ENCODE assay signal across 12 cellular contexts in genomic region chr11:112795896-112796686, GRCh38.
DNase-seq lines count a peak whose midpoint lies in the region; ATAC-seq and TF ChIP-seq lines count a peak whose summit lies in the region.
"Had no signal": no experiment of that assay in that cellular context is flagged by ENCODE, and none has a peak within 500 bp of the region (broad histone marks: within the 10 kb centered on the region; RNA-seq: fewer than 3 reads in every experiment).

No MANE protein-coding gene starts in this region.

- H3K9me3 Mint-ChIP-seq in H9, result no peaks in the 10 kb centered on the region; a peak in 1 of 5 replicates
- H3K9me3 Mint-ChIP-seq: activated naive CD4-positive, alpha-beta T cell treated with anti-CD3 and anti-CD28 coated beads for 36 hours had no signal

- H3K18ac ChIP-seq in H9 (ENCODE audit: insufficient read length, low read depth, low read length), result no peak overlapping the region

- H2BK15ac ChIP-seq in H9 (ENCODE audit: low read depth, low read length), result no peak overlapping the region

- H4K8ac ChIP-seq in H9 (replicated peaks; ENCODE audit: insufficient read length, low read depth, low read length), result no peak overlapping the region

- H4K20me1 ChIP-seq in H9 (ENCODE audit: control insufficient read depth, insufficient read depth, insufficient read length) (no peaks in the 10 kb centered on the region), hepatocyte (ENCODE audit: insufficient read depth, poor library complexity, severe bottlenecking) (no peaks in the 10 kb centered on the region)

- H4K5ac ChIP-seq in H9 (ENCODE audit: insufficient read length, low read depth, low read length), result no peak overlapping the region

- H3K9me2 ChIP-seq in hepatocyte (replicated peaks; ENCODE audit: insufficient read depth), result no peaks in the 10 kb centered on the region

- H3K14ac ChIP-seq in H9 (ENCODE audit: insufficient read depth, low read length), result no peak overlapping the region

- peaks cover 2% of the 10 kb centered on the region for H3K27me3 Mint-ChIP-seq in H9 (ENCODE audit: low read depth)

- TF ChIP-seq CTCF in H9 (conservative IDR thresholded peaks at IDR 0.05) (no peak), hepatocyte (IDR thresholded peaks at IDR 0.05; ENCODE audit: poor library complexity) (no peak)

- no peak overlapping the region for H2BK5ac ChIP-seq in H9 (ENCODE audit: insufficient read length, low read length)

- ATAC-seq in GM21723 (IDR thresholded peaks at IDR 0.05; ENCODE audit: unreplicated experiment) (no peak), HG02759 (IDR thresholded peaks at IDR 0.05; ENCODE audit: unreplicated experiment) (no peak)

- H3K79me1 ChIP-seq in H9 (ENCODE audit: insufficient read depth, low read depth, low read length, poor library complexity, severe bottlenecking), result no peaks in the 10 kb centered on the region

- no peak overlapping the region for H3K4me2 ChIP-seq in H9 (ENCODE audit: insufficient read depth, insufficient read length, low read length)
- H3K4me2 ChIP-seq in hepatocyte, result no peak overlapping the region

- H3K27me3 ChIP-seq in H9 (ENCODE audit: insufficient read depth, low read length), result no peaks in the 10 kb centered on the region
- no peaks in the 10 kb centered on the region for H3K27me3 ChIP-seq in hepatocyte

- H3K36me3 Mint-ChIP-seq in H9 (ENCODE audit: insufficient read depth in 1 of 3, low read depth in 3 of 3), result no peaks in the 10 kb centered on the region; a peak in 2 of 7 replicates

- no peak overlapping the region for H3K9ac ChIP-seq in H9 (ENCODE audit: extremely low read depth, insufficient read length, low read length)

- H2BK12ac ChIP-seq in H9 (ENCODE audit: insufficient read length, low read depth, low read length), result peak overlapping the region; percentile 11

- H2AFZ ChIP-seq in H9 (ENCODE audit: low read length) (no peak overlapping the region), hepatocyte (no peak overlapping the region)

- peaks cover 45 to 48% of the 10 kb centered on the region in 2 experiments for H3K4me1 Mint-ChIP-seq in H9

- H3K27ac Mint-ChIP-seq in H9, result peak overlapping the region in 2 of 3 experiments; percentile 51 to 96; a peak in 3 of 7 replicates
- H3K27ac Mint-ChIP-seq: activated CD8-positive, alpha-beta T cell treated with anti-CD3 and anti-CD28 coated beads, Interleukin-2, amount 10 ng/mL, durations not matched to agents 7 days and 5 days; activated naive CD4-positive, alpha-beta T cell treated with anti-CD3 and anti-CD28 coated beads for 36 hours had no signal

- H3K36me3 ChIP-seq in hepatocyte (replicated peaks; ENCODE audit: insufficient read depth, low read depth), result no peaks in the 10 kb centered on the region

- H4K91ac ChIP-seq in H9 (ENCODE audit: insufficient read length, low read depth, low read length), result no peak overlapping the region

- H2BK120ac ChIP-seq in H9 (ENCODE audit: low read depth, low read length, poor library complexity, severe bottlenecking), result no peak overlapping the region

- no peak overlapping the region for H2AK5ac ChIP-seq in H9 (ENCODE audit: insufficient read length, low read length)

- no peak for DNase-seq in H9
- DNase-seq in hepatocyte (ENCODE audit: low spot score), result peak; percentile 17
- peak; percentile 67 for DNase-seq in renal cortical epithelial cell (ENCODE audit: low read depth)
- DNase-seq in HCEC 1CT, result no peak
- DNase-seq in NCI-H1048 (lab: John Stamatoyannopoulos, UW), result no peak
- DNase-seq: T1000 had no signal

- H2BK20ac ChIP-seq in H9 (ENCODE audit: low read depth, low read length, poor library complexity, severe bottlenecking), result no peak overlapping the region

- no peak overlapping the region for H3K56ac ChIP-seq in H9 (ENCODE audit: insufficient read length, low read depth, low read length)

- no peaks in the 10 kb centered on the region for H3K23me2 ChIP-seq in H9 (ENCODE audit: insufficient read length, low read depth, low read length, poor library complexity, severe bottlenecking)

- no peak overlapping the region for H3K4ac ChIP-seq in H9 (ENCODE audit: low read depth, low read length)

- no CpG with 5 or more reads among the region's 17 CpGs for WGBS in H9 (ENCODE audit: extremely low coverage, insufficient read length, low lambda C conversion rate)
- WGBS in hepatocyte (ENCODE audit: low lambda C conversion rate, missing lambda C conversion rate), result 60% methylated on average over 17 of the region's 17 CpGs

- no peak overlapping the region for H3K4me3 Mint-ChIP-seq in H9
- H3K4me3 Mint-ChIP-seq: activated CD8-positive, alpha-beta T cell treated with anti-CD3 and anti-CD28 coated beads, Interleukin-2, amount 10 ng/mL, durations not matched to agents 7 days and 5 days; activated naive CD4-positive, alpha-beta T cell treated with anti-CD3 and anti-CD28 coated beads for 36 hours had no signal

- no peak overlapping the region for H3K27ac ChIP-seq in H9 (ENCODE audit: insufficient read length, low read depth, low read length)
- peak overlapping the region; percentile 51 for H3K27ac ChIP-seq in angular gyrus (ENCODE audit: low read depth, low read length)
- H3K27ac ChIP-seq in hepatocyte, result no peak overlapping the region

- no peak overlapping the region for H3K4me3 ChIP-seq in hepatocyte
- H3K4me3 ChIP-seq: K562 had no signal

- no peaks in the 10 kb centered on the region for H3K79me2 ChIP-seq in H9 (ENCODE audit: insufficient read depth, low read length)
- no peaks in the 10 kb centered on the region for H3K79me2 ChIP-seq in hepatocyte

- H3K4me1 ChIP-seq in H9 (ENCODE audit: insufficient read depth, low read length) (peaks cover 11% of the 10 kb centered on the region; the same call in 1 of the 2 replicates), hepatocyte (ENCODE audit: insufficient read depth) (peaks cover 8% of the 10 kb centered on the region)

- no peak overlapping the region for H3T11ph ChIP-seq in H9 (ENCODE audit: low read length)

- no peak overlapping the region for H3K23ac ChIP-seq in H9 (ENCODE audit: insufficient read length, low read depth, low read length)

- no peaks in the 10 kb centered on the region for H3K9me3 ChIP-seq in H9 (ENCODE audit: control insufficient read depth, low read depth, low read length)
- H3K9me3 ChIP-seq in hepatocyte (ENCODE audit: low read depth), result no peaks in the 10 kb centered on the region

Comparison
In these comparisons a context has a peak if more than half of its experiments do, and no peak if none do; other contexts are left out.
1. DNase-seq: peak in hepatocyte (single experiment) and renal cortical epithelial cell (single experiment); none in H9 (single experiment), HCEC 1CT (single experiment) and NCI-H1048 (single experiment).